ENCODE assay signal across 13 cellular contexts in genomic region chr4:138967313-138967712, GRCh38. TPM values are rescaled to one million over a fixed set of nuclear protein-coding genes. Genes with fewer than 3 reads are reported as not detected.
DNase-seq lines count a peak whose midpoint lies in the region; ATAC-seq, FAIRE-seq and TF ChIP-seq lines count a peak whose summit lies in the region.
"Had no signal": no experiment of that assay in that cellular context is flagged by ENCODE, and none has a peak within 500 bp of the region (broad histone marks: within the 10 kb centered on the region; RNA-seq: fewer than 3 reads in every experiment).

No MANE protein-coding gene starts in this region.

- ATAC-seq in GM18870 (IDR thresholded peaks at IDR 0.05; ENCODE audit: unreplicated experiment) (peak; percentile 99), GM21737 (IDR thresholded peaks at IDR 0.05; ENCODE audit: unreplicated experiment) (peak; percentile 96), HG03439 (IDR thresholded peaks at IDR 0.05; ENCODE audit: unreplicated experiment) (peak; percentile 93), left lung (peak; percentile 30)

- no peak overlapping the region for H3K27ac ChIP-seq in left lung

- FAIRE-seq in urothelium cell line (lab: Jason Lieb, UNC), result no peak
- FAIRE-seq: islet of Langerhans had no signal

- no peaks in the 10 kb centered on the region for H3K36me3 ChIP-seq in left lung

- DNase-seq in left lung, result no peak
- DNase-seq in NCI-H2196 treated with DMSO at 0.1 percent for 48 hours (lab: John Stamatoyannopoulos, UW; ENCODE audit: unreplicated experiment), result no peak
- DNase-seq in activated CD4-positive, alpha-beta T cell treated with anti-CD3 and anti-CD28 coated beads for 1 hour, result no peak
- DNase-seq in Ammon's horn (ENCODE audit: low spot score), result no peak
- no peak for DNase-seq in urothelium cell line (ENCODE audit: low spot score)
- DNase-seq: activated naive CD4-positive, alpha-beta T cell; effector CD4-positive, alpha-beta T cell; NCI-H345; T-helper 9 cell had no signal

- intact Hi-C loops in left lung (cut with DNase I), result no loop called here

- no peak overlapping the region for H3K4me3 ChIP-seq in left lung

- TF ChIP-seq CTCF in left lung (IDR thresholded peaks at IDR 0.05), result no peak

- H3K4me1 ChIP-seq in left lung, result peaks cover 0 to 9% of the 10 kb centered on the region in 2 donors

- H3K9me3 ChIP-seq in left lung, result no peaks in the 10 kb centered on the region

- H3K27me3 ChIP-seq in left lung, result no peaks in the 10 kb centered on the region

RNA-seq across cellular contexts. Expression of gene NOCT, which starts 48.3 kb away (rescaled TPM):
- total RNA-seq in left lung, result 10 to 100 TPM; 10.7 to 11.9 TPM

Comparison
In these comparisons a context has a peak if more than half of its experiments do, and no peak if none do; other contexts are left out.
1. ATAC-seq: peak in every context shown above with its lines; median percentile 99 in GM18870; 96 in GM21737; 93 in HG03439; 30 in left lung.